ENCODE assay signal across 11 cellular contexts in the genomic region with DNA sequence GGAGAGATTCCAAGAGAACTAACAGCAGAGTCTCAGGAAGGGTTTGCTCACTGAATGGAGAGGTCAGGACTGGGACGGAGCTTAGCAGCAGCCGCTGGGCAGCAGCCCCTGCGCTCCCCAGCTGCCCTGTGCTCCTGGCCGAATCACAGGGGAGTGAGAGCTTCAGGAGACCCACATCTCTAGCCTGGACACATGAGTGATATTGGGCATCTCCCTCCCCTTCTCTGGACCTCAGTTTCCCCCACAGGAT. TPM values are rescaled to one million over a fixed set of nuclear protein-coding genes. Genes with fewer than 3 reads are reported as not detected.
DNase-seq lines count a peak whose midpoint lies in the region; ATAC-seq, FAIRE-seq and TF ChIP-seq lines count a peak whose summit lies in the region.
"Had no signal": no experiment of that assay in that cellular context is flagged by ENCODE, and none has a peak within 500 bp of the region (broad histone marks: within the 10 kb centered on the region; RNA-seq: fewer than 3 reads in every experiment).

No MANE protein-coding gene starts in this region.

- H3K9me3 Mint-ChIP-seq in activated naive CD4-positive, alpha-beta T cell treated with anti-CD3 and anti-CD28 coated beads, Interleukin-2, amount 10 ng/mL, durations not matched to agents 7 days and 5 days, result no peaks in the 10 kb centered on the region
- no peaks in the 10 kb centered on the region for H3K9me3 Mint-ChIP-seq in memory B cell

- no peak for DNase-seq in activated naive CD4-positive, alpha-beta T cell treated with anti-CD3 and anti-CD28 coated beads, Interleukin-2, amount 10 ng/mL, durations not matched to agents 7 days and 5 days
- DNase-seq in activated naive CD4-positive, alpha-beta T cell (lab: John Stamatoyannopoulos, UW), result no peak
- no peak for DNase-seq in bronchial epithelial cell (ENCODE audit: low read depth)
- no peak for DNase-seq in memory B cell (ENCODE audit: low spot score in 2 of 2)
- no peak for DNase-seq in upper lobe of left lung
- DNase-seq in body of pancreas, result no peak
- no peak for DNase-seq in C1 segment of cervical spinal cord (lab: John Stamatoyannopoulos, UW)
- DNase-seq in occipital lobe (lab: John Stamatoyannopoulos, UW), result no peak
- DNase-seq: NCI-H2171 treated with DMSO at 0.1 percent for 48 hours had no signal

- peaks cover 63% of the 10 kb centered on the region for H3K27me3 Mint-ChIP-seq in activated naive CD4-positive, alpha-beta T cell treated with anti-CD3 and anti-CD28 coated beads, Interleukin-2, amount 10 ng/mL, durations not matched to agents 7 days and 5 days
- peaks cover 21% of the 10 kb centered on the region for H3K27me3 Mint-ChIP-seq in memory B cell

- no peaks in the 10 kb centered on the region for H3K9me3 ChIP-seq in upper lobe of left lung
- no peaks in the 10 kb centered on the region for H3K9me3 ChIP-seq in body of pancreas

- intact Hi-C loops in body of pancreas (cut with DNase I), result loop anchor here (5.0 kb wide), 1 partner anchor 85 kb away; no protein-coding TSS in a partner anchor

- H3K4me3 ChIP-seq in bronchial epithelial cell (ENCODE audit: low read depth, low read length), result peak overlapping the region; percentile 42
- H3K4me3 ChIP-seq in upper lobe of left lung, result peak overlapping the region; percentile 31 to 66 (median 58)
- H3K4me3 ChIP-seq in body of pancreas, result no peak overlapping the region

- no peak for FAIRE-seq in bronchial epithelial cell (lab: Jason Lieb, UNC)
- FAIRE-seq: islet of Langerhans had no signal

- no peak for TF ChIP-seq EP300 in upper lobe of left lung (IDR thresholded peaks at IDR 0.05)

- 36 to 47% methylated on average over 4 of the region's 4 CpGs for WGBS in upper lobe of left lung, 2 donors
- WGBS in body of pancreas, 2 donors, result 19% methylated on average over 4 of the region's 4 CpGs; no CpG with 5 or more reads in 1 of the 2 donors

- ATAC-seq in memory B cell (ENCODE audit: low read depth) (no peak), upper lobe of left lung (ENCODE audit: low FRiP score in 2 of 2) (no peak), body of pancreas (no peak)

- H3K4me1 ChIP-seq in upper lobe of left lung (peaks cover 0 to 18% (median 13%) of the 10 kb centered on the region in 4 donors), body of pancreas (peaks cover 12% of the 10 kb centered on the region)

- CTCF ChIA-PET in activated naive CD4-positive, alpha-beta T cell treated with anti-CD3 and anti-CD28 coated beads, Interleukin-2, amount 10 ng/mL, durations not matched to agents 7 days and 5 days (lab: Charles Lee), result interaction anchor here (0.9 kb wide), 1 partner anchor 94 kb away, joined by 3 read pairs; no protein-coding TSS in a partner anchor

- H3K36me3 ChIP-seq in bronchial epithelial cell (ENCODE audit: control insufficient read depth, insufficient read depth, low read length), result no peaks in the 10 kb centered on the region
- no peaks in the 10 kb centered on the region for H3K36me3 ChIP-seq in upper lobe of left lung
- no peaks in the 10 kb centered on the region for H3K36me3 ChIP-seq in body of pancreas (replicated peaks in 1 of 2; ENCODE audit: insufficient read depth in 1 of 2, low read depth in 2 of 2)

- no peaks in the 10 kb centered on the region for H3K36me3 Mint-ChIP-seq in activated naive CD4-positive, alpha-beta T cell treated with anti-CD3 and anti-CD28 coated beads, Interleukin-2, amount 10 ng/mL, durations not matched to agents 7 days and 5 days
- no peaks in the 10 kb centered on the region for H3K36me3 Mint-ChIP-seq in memory B cell

- H3K4me3 Mint-ChIP-seq in activated naive CD4-positive, alpha-beta T cell treated with anti-CD3 and anti-CD28 coated beads, Interleukin-2, amount 10 ng/mL, durations not matched to agents 7 days and 5 days, result peak overlapping the region; percentile 6
- H3K4me3 Mint-ChIP-seq in memory B cell, result peak overlapping the region; percentile 75

- no peak overlapping the region for H3K27ac Mint-ChIP-seq in activated naive CD4-positive, alpha-beta T cell treated with anti-CD3 and anti-CD28 coated beads, Interleukin-2, amount 10 ng/mL, durations not matched to agents 7 days and 5 days
- no peak overlapping the region for H3K27ac Mint-ChIP-seq in memory B cell

- TF ChIP-seq CTCF in bronchial epithelial cell (IDR thresholded peaks at IDR 0.05; ENCODE audit: insufficient read depth, low read length, severe bottlenecking), result no peak
- no peak for TF ChIP-seq CTCF in upper lobe of left lung (IDR thresholded peaks at IDR 0.05)
- TF ChIP-seq CTCF in body of pancreas (IDR thresholded peaks at IDR 0.05), result no peak

- TF ChIP-seq POLR2A in upper lobe of left lung (IDR thresholded peaks at IDR 0.05) (no peak), body of pancreas (IDR thresholded peaks at IDR 0.05) (no peak)

- H3K4me1 Mint-ChIP-seq in activated naive CD4-positive, alpha-beta T cell treated with anti-CD3 and anti-CD28 coated beads, Interleukin-2, amount 10 ng/mL, durations not matched to agents 7 days and 5 days, result peaks cover 12% of the 10 kb centered on the region
- H3K4me1 Mint-ChIP-seq in memory B cell, result peaks cover 2% of the 10 kb centered on the region

- H3K27ac ChIP-seq in upper lobe of left lung, result no peak overlapping the region
- no peak overlapping the region for H3K27ac ChIP-seq in body of pancreas

- H3K27me3 ChIP-seq in bronchial epithelial cell (ENCODE audit: control insufficient read depth, insufficient read depth, low read length) (no peaks in the 10 kb centered on the region), upper lobe of left lung (peaks cover 0 to 11% (median 1%) of the 10 kb centered on the region in 4 donors), body of pancreas (peaks cover 0 to 5% of the 10 kb centered on the region in 2 donors)

RNA-seq across cellular contexts. Expression of a gene that starts 0.5 kb away (rescaled TPM):
- 0.26 and 1.0 TPM in 2 replicates for total RNA-seq in bronchial epithelial cell
- 10 to 100 TPM in 2 of 6 donors, 1 to 10 TPM in 4; 1.0 to 17.3 (median 7.8) TPM for total RNA-seq in upper lobe of left lung
- total RNA-seq in body of pancreas, result not detected
- total RNA-seq in occipital lobe, result 1.1 TPM
- total RNA-seq: activated CD8-positive, alpha-beta memory T cell treated with anti-CD3 and anti-CD28 coated beads for 36 hours had no signal

RNA-seq across cellular contexts. Expression of a gene that starts 22.1 kb away (rescaled TPM):
- total RNA-seq in bronchial epithelial cell, result 4.2 and 8.7 TPM in 2 replicates
- total RNA-seq in upper lobe of left lung, result 10 to 100 TPM in 1 of 6 donors, 1 to 10 TPM in 5; 4.4 to 16.5 (median 6.9) TPM
- 1 to 10 TPM; 6.7 to 8.9 TPM for total RNA-seq in body of pancreas
- 26.5 TPM for total RNA-seq in occipital lobe

RNA-seq across cellular contexts. Expression of a gene that starts 39.5 kb away (rescaled TPM):
- 60.0 and 63.1 TPM in 2 replicates for total RNA-seq in bronchial epithelial cell
- 100 to 1,000 TPM in 3 of 6 donors, 10 to 100 TPM in 3; 27.2 to 210 (median 116) TPM for total RNA-seq in upper lobe of left lung
- total RNA-seq in body of pancreas, result 100 to 1,000 TPM in 1 of 2 donors, 10 to 100 TPM in 1; 39.9 to 100 TPM
- 93.6 TPM for total RNA-seq in occipital lobe

Comparison
In these comparisons a context has a peak if more than half of its experiments do, and no peak if none do; other contexts are left out.
1. H3K4me3 ChIP-seq: peak in bronchial epithelial cell (single experiment) and upper lobe of left lung (4 of 4); none in body of pancreas (0 of 2).